Comparison of ENCODE assay signal across 1 cellular context in genomic region chr6:43221774-43222101, GRCh38.
TF ChIP-seq lines count a peak whose summit lies in the region.

No MANE protein-coding gene starts in this region.

TF ChIP-seq in HepG2, 621 proteins besides CTCF, POLR2A, EP300 and RAD21:
- no peak for TF ChIP-seq SNRNP70 (IDR thresholded peaks at IDR 0.05; ENCODE audit: low read depth, low read length)
- no peak for TF ChIP-seq TBP (CRISPR knock-in tag; IDR thresholded peaks at IDR 0.05)
- TF ChIP-seq ZNF362 (CRISPR knock-in tag; IDR thresholded peaks at IDR 0.05; ENCODE audit: borderline replicate concordance) = no peak
- TF ChIP-seq ZFP62 (CRISPR knock-in tag; IDR thresholded peaks at IDR 0.05) = no peak
- TF ChIP-seq SP1 (IDR thresholded peaks at IDR 0.05) = no peak
- TF ChIP-seq SP1 (CRISPR knock-in tag; IDR thresholded peaks at IDR 0.05) = no peak
- TF ChIP-seq ZNF567 (CRISPR knock-in tag; IDR thresholded peaks at IDR 0.05; ENCODE audit: borderline replicate concordance) = no peak
- TF ChIP-seq ZNF598 (CRISPR knock-in tag; IDR thresholded peaks at IDR 0.05; ENCODE audit: borderline replicate concordance) = no peak
- TF ChIP-seq ZNF776 (CRISPR knock-in tag; IDR thresholded peaks at IDR 0.05) = no peak
- no peak for TF ChIP-seq ATAD3A (CRISPR knock-in tag; IDR thresholded peaks at IDR 0.05)
- no peak for TF ChIP-seq ZNF350 (CRISPR knock-in tag; IDR thresholded peaks at IDR 0.05; ENCODE audit: borderline replicate concordance, low read depth)
- TF ChIP-seq MTERF4 (CRISPR knock-in tag; IDR thresholded peaks at IDR 0.05) = no peak
- no peak for TF ChIP-seq ZNF468 (CRISPR knock-in tag; IDR thresholded peaks at IDR 0.05)
- no peak for TF ChIP-seq ZNF136 (CRISPR knock-in tag; IDR thresholded peaks at IDR 0.05; ENCODE audit: low read depth)
- TF ChIP-seq, protein P1, sequence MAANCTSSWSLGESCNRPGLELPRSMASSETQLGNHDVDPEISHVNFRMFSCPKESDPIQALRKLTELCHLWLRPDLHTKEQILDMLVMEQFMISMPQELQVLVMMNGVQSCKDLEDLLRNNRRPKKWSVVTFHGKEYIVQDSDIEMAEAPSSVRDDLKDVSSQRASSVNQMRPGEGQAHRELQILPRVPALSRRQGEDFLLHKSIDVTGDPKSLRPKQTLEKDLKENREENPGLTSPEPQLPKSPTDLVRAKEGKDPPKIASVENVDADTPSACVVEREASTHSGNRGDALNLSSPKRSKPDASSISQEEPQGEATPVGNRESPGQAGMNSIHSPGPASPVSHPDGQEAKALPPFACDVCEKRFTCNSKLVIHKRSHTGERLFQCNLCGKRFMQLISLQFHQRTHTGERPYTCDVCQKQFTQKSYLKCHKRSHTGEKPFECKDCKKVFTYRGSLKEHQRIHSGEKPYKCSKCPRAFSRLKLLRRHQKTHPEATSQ (CRISPR knock-in tag; IDR thresholded peaks at IDR 0.05; ENCODE audit: borderline replicate concordance) = no peak
- TF ChIP-seq ARNT2 (CRISPR knock-in tag; IDR thresholded peaks at IDR 0.05; ENCODE audit: low read depth) = no peak
- TF ChIP-seq ZNF207 (IDR thresholded peaks at IDR 0.05; ENCODE audit: borderline replicate concordance) = no peak
- TF ChIP-seq, protein P2, sequence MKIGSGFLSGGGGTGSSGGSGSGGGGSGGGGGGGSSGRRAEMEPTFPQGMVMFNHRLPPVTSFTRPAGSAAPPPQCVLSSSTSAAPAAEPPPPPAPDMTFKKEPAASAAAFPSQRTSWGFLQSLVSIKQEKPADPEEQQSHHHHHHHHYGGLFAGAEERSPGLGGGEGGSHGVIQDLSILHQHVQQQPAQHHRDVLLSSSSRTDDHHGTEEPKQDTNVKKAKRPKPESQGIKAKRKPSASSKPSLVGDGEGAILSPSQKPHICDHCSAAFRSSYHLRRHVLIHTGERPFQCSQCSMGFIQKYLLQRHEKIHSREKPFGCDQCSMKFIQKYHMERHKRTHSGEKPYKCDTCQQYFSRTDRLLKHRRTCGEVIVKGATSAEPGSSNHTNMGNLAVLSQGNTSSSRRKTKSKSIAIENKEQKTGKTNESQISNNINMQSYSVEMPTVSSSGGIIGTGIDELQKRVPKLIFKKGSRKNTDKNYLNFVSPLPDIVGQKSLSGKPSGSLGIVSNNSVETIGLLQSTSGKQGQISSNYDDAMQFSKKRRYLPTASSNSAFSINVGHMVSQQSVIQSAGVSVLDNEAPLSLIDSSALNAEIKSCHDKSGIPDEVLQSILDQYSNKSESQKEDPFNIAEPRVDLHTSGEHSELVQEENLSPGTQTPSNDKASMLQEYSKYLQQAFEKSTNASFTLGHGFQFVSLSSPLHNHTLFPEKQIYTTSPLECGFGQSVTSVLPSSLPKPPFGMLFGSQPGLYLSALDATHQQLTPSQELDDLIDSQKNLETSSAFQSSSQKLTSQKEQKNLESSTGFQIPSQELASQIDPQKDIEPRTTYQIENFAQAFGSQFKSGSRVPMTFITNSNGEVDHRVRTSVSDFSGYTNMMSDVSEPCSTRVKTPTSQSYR (CRISPR knock-in tag; IDR thresholded peaks at IDR 0.05; ENCODE audit: borderline replicate concordance) = no peak
- TF ChIP-seq, protein P3, sequence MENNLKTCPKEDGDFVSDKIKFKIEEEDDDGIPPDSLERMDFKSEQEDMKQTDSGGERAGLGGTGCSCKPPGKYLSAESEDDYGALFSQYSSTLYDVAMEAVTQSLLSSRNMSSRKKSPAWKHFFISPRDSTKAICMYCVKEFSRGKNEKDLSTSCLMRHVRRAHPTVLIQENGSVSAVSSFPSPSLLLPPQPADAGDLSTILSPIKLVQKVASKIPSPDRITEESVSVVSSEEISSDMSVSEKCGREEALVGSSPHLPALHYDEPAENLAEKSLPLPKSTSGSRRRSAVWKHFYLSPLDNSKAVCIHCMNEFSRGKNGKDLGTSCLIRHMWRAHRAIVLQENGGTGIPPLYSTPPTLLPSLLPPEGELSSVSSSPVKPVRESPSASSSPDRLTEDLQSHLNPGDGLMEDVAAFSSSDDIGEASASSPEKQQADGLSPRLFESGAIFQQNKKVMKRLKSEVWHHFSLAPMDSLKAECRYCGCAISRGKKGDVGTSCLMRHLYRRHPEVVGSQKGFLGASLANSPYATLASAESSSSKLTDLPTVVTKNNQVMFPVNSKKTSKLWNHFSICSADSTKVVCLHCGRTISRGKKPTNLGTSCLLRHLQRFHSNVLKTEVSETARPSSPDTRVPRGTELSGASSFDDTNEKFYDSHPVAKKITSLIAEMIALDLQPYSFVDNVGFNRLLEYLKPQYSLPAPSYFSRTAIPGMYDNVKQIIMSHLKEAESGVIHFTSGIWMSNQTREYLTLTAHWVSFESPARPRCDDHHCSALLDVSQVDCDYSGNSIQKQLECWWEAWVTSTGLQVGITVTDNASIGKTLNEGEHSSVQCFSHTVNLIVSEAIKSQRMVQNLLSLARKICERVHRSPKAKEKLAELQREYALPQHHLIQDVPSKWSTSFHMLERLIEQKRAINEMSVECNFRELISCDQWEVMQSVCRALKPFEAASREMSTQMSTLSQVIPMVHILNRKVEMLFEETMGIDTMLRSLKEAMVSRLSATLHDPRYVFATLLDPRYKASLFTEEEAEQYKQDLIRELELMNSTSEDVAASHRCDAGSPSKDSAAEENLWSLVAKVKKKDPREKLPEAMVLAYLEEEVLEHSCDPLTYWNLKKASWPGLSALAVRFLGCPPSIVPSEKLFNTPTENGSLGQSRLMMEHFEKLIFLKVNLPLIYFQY (CRISPR knock-in tag; IDR thresholded peaks at IDR 0.05; ENCODE audit: borderline replicate concordance) = no peak
